2 cellular contexts compared by ENCODE assay signal in the genomic region with DNA sequence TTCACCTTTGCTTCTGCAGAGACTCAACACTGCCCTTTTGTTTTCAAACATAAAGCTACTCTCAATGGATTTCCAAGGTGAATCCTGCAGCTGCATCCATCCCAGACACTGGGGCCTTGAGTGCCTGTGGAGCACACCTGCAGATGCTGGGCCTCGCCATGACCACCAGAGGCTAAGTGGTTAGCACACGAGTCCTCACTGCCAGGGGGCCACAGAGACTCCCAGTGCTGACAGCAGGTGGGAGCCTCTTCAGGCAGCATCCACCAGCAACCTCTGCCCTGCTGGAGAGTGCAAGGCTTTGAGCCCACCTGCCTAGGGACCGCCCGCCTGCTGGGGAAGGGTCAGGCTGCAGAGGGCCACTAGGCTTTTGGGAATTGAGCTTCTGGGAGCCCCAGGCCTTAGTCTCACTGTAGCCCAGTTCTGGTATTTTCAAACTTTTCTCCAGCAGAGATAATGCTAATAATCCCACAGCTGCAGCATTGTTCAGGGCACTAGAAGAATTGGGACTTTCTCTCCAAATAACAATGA.
TF ChIP-seq lines count a peak whose summit lies in the region.

No MANE protein-coding gene starts in this region.

TF ChIP-seq in GM23338, 12 proteins besides CTCF, POLR2A, EP300 and RAD21:
- TF ChIP-seq, protein P1, sequence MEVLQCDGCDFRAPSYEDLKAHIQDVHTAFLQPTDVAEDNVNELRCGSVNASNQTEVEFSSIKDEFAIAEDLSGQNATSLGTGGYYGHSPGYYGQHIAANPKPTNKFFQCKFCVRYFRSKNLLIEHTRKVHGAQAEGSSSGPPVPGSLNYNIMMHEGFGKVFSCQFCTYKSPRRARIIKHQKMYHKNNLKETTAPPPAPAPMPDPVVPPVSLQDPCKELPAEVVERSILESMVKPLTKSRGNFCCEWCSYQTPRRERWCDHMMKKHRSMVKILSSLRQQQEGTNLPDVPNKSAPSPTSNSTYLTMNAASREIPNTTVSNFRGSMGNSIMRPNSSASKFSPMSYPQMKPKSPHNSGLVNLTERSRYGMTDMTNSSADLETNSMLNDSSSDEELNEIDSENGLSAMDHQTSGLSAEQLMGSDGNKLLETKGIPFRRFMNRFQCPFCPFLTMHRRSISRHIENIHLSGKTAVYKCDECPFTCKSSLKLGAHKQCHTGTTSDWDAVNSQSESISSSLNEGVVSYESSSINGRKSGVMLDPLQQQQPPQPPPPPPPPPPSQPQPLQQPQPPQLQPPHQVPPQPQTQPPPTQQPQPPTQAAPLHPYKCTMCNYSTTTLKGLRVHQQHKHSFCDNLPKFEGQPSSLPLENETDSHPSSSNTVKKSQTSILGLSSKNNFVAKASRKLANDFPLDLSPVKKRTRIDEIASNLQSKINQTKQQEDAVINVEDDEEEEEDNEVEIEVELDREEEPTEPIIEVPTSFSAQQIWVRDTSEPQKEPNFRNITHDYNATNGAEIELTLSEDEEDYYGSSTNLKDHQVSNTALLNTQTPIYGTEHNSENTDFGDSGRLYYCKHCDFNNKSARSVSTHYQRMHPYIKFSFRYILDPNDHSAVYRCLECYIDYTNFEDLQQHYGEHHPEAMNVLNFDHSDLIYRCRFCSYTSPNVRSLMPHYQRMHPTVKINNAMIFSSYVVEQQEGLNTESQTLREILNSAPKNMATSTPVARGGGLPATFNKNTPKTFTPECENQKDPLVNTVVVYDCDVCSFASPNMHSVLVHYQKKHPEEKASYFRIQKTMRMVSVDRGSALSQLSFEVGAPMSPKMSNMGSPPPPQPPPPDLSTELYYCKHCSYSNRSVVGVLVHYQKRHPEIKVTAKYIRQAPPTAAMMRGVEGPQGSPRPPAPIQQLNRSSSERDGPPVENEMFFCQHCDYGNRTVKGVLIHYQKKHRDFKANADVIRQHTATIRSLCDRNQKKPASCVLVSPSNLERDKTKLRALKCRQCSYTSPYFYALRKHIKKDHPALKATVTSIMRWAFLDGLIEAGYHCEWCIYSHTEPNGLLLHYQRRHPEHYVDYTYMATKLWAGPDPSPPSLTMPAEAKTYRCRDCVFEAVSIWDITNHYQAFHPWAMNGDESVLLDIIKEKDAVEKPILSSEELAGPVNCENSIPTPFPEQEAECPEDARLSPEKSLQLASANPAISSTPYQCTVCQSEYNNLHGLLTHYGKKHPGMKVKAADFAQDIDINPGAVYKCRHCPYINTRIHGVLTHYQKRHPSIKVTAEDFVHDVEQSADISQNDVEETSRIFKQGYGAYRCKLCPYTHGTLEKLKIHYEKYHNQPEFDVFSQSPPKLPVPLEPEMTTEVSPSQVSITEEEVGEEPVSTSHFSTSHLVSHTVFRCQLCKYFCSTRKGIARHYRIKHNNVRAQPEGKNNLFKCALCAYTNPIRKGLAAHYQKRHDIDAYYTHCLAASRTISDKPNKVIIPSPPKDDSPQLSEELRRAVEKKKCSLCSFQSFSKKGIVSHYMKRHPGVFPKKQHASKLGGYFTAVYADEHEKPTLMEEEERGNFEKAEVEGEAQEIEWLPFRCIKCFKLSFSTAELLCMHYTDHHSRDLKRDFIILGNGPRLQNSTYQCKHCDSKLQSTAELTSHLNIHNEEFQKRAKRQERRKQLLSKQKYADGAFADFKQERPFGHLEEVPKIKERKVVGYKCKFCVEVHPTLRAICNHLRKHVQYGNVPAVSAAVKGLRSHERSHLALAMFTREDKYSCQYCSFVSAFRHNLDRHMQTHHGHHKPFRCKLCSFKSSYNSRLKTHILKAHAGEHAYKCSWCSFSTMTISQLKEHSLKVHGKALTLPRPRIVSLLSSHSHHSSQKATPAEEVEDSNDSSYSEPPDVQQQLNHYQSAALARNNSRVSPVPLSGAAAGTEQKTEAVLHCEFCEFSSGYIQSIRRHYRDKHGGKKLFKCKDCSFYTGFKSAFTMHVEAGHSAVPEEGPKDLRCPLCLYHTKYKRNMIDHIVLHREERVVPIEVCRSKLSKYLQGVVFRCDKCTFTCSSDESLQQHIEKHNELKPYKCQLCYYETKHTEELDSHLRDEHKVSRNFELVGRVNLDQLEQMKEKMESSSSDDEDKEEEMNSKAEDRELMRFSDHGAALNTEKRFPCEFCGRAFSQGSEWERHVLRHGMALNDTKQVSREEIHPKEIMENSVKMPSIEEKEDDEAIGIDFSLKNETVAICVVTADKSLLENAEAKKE (CRISPR knock-in tag; IDR thresholded peaks at IDR 0.05): peak; percentile 47; the same call in 1 of the 2 replicates
- TF ChIP-seq STAT1 (IDR thresholded peaks at IDR 0.05; ENCODE audit: unreplicated experiment): no peak
TF ChIP-seq in GM23338: peak in this region for 1.

TF ChIP-seq in WTC11, 78 proteins besides CTCF, POLR2A, EP300 and RAD21 (continued from another document and continues in another):
- TF ChIP-seq, protein P2, sequence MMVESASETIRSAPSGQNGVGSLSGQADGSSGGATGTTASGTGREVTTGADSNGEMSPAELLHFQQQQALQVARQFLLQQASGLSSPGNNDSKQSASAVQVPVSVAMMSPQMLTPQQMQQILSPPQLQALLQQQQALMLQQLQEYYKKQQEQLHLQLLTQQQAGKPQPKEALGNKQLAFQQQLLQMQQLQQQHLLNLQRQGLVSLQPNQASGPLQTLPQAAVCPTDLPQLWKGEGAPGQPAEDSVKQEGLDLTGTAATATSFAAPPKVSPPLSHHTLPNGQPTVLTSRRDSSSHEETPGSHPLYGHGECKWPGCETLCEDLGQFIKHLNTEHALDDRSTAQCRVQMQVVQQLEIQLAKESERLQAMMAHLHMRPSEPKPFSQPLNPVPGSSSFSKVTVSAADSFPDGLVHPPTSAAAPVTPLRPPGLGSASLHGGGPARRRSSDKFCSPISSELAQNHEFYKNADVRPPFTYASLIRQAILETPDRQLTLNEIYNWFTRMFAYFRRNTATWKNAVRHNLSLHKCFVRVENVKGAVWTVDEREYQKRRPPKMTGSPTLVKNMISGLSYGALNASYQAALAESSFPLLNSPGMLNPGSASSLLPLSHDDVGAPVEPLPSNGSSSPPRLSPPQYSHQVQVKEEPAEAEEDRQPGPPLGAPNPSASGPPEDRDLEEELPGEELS (CRISPR knock-in tag; IDR thresholded peaks at IDR 0.05): no peak
- TF ChIP-seq, protein P3, sequence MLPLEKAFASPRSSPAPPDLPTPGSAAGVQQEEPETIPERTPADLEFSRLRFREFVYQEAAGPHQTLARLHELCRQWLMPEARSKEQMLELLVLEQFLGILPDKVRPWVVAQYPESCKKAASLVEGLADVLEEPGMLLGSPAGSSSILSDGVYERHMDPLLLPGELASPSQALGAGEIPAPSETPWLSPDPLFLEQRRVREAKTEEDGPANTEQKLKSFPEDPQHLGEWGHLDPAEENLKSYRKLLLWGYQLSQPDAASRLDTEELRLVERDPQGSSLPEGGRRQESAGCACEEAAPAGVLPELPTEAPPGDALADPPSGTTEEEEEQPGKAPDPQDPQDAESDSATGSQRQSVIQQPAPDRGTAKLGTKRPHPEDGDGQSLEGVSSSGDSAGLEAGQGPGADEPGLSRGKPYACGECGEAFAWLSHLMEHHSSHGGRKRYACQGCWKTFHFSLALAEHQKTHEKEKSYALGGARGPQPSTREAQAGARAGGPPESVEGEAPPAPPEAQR (CRISPR knock-in tag; IDR thresholded peaks at IDR 0.05): no peak
- TF ChIP-seq, protein P4, sequence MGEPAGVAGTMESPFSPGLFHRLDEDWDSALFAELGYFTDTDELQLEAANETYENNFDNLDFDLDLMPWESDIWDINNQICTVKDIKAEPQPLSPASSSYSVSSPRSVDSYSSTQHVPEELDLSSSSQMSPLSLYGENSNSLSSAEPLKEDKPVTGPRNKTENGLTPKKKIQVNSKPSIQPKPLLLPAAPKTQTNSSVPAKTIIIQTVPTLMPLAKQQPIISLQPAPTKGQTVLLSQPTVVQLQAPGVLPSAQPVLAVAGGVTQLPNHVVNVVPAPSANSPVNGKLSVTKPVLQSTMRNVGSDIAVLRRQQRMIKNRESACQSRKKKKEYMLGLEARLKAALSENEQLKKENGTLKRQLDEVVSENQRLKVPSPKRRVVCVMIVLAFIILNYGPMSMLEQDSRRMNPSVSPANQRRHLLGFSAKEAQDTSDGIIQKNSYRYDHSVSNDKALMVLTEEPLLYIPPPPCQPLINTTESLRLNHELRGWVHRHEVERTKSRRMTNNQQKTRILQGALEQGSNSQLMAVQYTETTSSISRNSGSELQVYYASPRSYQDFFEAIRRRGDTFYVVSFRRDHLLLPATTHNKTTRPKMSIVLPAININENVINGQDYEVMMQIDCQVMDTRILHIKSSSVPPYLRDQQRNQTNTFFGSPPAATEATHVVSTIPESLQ (CRISPR knock-in tag; IDR thresholded peaks at IDR 0.05): no peak
- TF ChIP-seq, protein P5, sequence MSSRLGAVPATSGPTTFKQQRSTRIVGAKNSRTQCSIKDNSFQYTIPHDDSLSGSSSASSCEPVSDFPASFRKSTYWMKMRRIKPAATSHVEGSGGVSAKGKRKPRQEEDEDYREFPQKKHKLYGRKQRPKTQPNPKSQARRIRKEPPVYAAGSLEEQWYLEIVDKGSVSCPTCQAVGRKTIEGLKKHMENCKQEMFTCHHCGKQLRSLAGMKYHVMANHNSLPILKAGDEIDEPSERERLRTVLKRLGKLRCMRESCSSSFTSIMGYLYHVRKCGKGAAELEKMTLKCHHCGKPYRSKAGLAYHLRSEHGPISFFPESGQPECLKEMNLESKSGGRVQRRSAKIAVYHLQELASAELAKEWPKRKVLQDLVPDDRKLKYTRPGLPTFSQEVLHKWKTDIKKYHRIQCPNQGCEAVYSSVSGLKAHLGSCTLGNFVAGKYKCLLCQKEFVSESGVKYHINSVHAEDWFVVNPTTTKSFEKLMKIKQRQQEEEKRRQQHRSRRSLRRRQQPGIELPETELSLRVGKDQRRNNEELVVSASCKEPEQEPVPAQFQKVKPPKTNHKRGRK (CRISPR knock-in tag; IDR thresholded peaks at IDR 0.05; ENCODE audit: borderline replicate concordance): no peak
- no peak for TF ChIP-seq SOX15 (CRISPR knock-in tag; IDR thresholded peaks at IDR 0.05)
- TF ChIP-seq, protein P6, sequence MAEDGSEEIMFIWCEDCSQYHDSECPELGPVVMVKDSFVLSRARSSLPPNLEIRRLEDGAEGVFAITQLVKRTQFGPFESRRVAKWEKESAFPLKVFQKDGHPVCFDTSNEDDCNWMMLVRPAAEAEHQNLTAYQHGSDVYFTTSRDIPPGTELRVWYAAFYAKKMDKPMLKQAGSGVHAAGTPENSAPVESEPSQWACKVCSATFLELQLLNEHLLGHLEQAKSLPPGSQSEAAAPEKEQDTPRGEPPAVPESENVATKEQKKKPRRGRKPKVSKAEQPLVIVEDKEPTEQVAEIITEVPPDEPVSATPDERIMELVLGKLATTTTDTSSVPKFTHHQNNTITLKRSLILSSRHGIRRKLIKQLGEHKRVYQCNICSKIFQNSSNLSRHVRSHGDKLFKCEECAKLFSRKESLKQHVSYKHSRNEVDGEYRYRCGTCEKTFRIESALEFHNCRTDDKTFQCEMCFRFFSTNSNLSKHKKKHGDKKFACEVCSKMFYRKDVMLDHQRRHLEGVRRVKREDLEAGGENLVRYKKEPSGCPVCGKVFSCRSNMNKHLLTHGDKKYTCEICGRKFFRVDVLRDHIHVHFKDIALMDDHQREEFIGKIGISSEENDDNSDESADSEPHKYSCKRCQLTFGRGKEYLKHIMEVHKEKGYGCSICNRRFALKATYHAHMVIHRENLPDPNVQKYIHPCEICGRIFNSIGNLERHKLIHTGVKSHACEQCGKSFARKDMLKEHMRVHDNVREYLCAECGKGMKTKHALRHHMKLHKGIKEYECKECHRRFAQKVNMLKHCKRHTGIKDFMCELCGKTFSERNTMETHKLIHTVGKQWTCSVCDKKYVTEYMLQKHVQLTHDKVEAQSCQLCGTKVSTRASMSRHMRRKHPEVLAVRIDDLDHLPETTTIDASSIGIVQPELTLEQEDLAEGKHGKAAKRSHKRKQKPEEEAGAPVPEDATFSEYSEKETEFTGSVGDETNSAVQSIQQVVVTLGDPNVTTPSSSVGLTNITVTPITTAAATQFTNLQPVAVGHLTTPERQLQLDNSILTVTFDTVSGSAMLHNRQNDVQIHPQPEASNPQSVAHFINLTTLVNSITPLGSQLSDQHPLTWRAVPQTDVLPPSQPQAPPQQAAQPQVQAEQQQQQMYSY (CRISPR knock-in tag; IDR thresholded peaks at IDR 0.05): no peak
- TF ChIP-seq, protein P7, sequence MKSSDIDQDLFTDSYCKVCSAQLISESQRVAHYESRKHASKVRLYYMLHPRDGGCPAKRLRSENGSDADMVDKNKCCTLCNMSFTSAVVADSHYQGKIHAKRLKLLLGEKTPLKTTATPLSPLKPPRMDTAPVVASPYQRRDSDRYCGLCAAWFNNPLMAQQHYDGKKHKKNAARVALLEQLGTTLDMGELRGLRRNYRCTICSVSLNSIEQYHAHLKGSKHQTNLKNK (CRISPR knock-in tag; IDR thresholded peaks at IDR 0.05): no peak
- no peak for TF ChIP-seq FOXJ3 (CRISPR knock-in tag; IDR thresholded peaks at IDR 0.05; ENCODE audit: borderline replicate concordance)
- TF ChIP-seq, protein P8, sequence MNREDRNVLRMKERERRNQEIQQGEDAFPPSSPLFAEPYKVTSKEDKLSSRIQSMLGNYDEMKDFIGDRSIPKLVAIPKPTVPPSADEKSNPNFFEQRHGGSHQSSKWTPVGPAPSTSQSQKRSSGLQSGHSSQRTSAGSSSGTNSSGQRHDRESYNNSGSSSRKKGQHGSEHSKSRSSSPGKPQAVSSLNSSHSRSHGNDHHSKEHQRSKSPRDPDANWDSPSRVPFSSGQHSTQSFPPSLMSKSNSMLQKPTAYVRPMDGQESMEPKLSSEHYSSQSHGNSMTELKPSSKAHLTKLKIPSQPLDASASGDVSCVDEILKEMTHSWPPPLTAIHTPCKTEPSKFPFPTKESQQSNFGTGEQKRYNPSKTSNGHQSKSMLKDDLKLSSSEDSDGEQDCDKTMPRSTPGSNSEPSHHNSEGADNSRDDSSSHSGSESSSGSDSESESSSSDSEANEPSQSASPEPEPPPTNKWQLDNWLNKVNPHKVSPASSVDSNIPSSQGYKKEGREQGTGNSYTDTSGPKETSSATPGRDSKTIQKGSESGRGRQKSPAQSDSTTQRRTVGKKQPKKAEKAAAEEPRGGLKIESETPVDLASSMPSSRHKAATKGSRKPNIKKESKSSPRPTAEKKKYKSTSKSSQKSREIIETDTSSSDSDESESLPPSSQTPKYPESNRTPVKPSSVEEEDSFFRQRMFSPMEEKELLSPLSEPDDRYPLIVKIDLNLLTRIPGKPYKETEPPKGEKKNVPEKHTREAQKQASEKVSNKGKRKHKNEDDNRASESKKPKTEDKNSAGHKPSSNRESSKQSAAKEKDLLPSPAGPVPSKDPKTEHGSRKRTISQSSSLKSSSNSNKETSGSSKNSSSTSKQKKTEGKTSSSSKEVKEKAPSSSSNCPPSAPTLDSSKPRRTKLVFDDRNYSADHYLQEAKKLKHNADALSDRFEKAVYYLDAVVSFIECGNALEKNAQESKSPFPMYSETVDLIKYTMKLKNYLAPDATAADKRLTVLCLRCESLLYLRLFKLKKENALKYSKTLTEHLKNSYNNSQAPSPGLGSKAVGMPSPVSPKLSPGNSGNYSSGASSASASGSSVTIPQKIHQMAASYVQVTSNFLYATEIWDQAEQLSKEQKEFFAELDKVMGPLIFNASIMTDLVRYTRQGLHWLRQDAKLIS (CRISPR knock-in tag; IDR thresholded peaks at IDR 0.05; ENCODE audit: borderline replicate concordance): no peak
- TF ChIP-seq, protein P9, sequence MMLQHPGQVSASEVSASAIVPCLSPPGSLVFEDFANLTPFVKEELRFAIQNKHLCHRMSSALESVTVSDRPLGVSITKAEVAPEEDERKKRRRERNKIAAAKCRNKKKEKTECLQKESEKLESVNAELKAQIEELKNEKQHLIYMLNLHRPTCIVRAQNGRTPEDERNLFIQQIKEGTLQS (CRISPR knock-in tag; conservative IDR thresholded peaks at IDR 0.05): no peak
- TF ChIP-seq, protein P10, sequence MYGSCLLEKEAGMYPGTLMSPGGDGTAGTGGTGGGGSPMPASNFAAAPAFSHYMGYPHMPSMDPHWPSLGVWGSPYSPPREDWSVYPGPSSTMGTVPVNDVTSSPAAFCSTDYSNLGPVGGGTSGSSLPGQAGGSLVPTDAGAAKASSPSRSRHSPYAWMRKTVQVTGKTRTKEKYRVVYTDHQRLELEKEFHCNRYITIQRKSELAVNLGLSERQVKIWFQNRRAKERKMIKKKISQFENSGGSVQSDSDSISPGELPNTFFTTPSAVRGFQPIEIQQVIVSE (CRISPR knock-in tag; IDR thresholded peaks at IDR 0.05; ENCODE audit: borderline replicate concordance): no peak
